ENCODE assay signal across 9 cellular contexts in genomic region chr10:14578060-14578952, GRCh38.
DNase-seq lines count a peak whose midpoint lies in the region; ATAC-seq and TF ChIP-seq lines count a peak whose summit lies in the region.
"Had no signal": no experiment of that assay in that cellular context is flagged by ENCODE, and none has a peak within 500 bp of the region (broad histone marks: within the 10 kb centered on the region; RNA-seq: fewer than 3 reads in every experiment).

No MANE protein-coding gene starts in this region.

- H3K27ac ChIP-seq in HUES6 (ENCODE audit: low read depth, low read length) (peak overlapping the region; percentile 25), spleen (peak overlapping the region in 7 of 8 donors; percentile 53 to 93 (median 78))

- H3K36me3 ChIP-seq in HUES6 (ENCODE audit: control insufficient read depth, insufficient read depth, low read length) (no peaks in the 10 kb centered on the region), adipocyte (ENCODE audit: control insufficient read depth, insufficient read depth, low read length, severe bottlenecking) (no peaks in the 10 kb centered on the region), spleen (peaks cover 0 to 12% (median 0%) of the 10 kb centered on the region in 6 donors)

- ATAC-seq in left cardiac atrium (peak; percentile 60 to 67), GM18505 (IDR thresholded peaks at IDR 0.05; ENCODE audit: unreplicated experiment) (no peak), HG03565 (IDR thresholded peaks at IDR 0.05; ENCODE audit: unreplicated experiment) (no peak)

- no peak overlapping the region for H3K4me3 ChIP-seq in HUES6 (ENCODE audit: low read depth, low read length)
- peak overlapping the region; percentile 30 for H3K4me3 ChIP-seq in adipocyte (ENCODE audit: low read length)
- H3K4me3 ChIP-seq in spleen, result peak overlapping the region in 1 of 8 donors; percentile 3

- H3K9me3 ChIP-seq in HUES6 (ENCODE audit: control insufficient read depth, insufficient read depth, low read depth, low read length) (no peaks in the 10 kb centered on the region; the same call in 1 of the 2 replicates), adipocyte (ENCODE audit: control insufficient read depth, low read length) (no peaks in the 10 kb centered on the region), spleen (no peaks in the 10 kb centered on the region)

- no peak for TF ChIP-seq POLR2A in spleen (IDR thresholded peaks at IDR 0.05)
- TF ChIP-seq POLR2A in GM18505 (IDR thresholded peaks at IDR 0.05; ENCODE audit: borderline replicate concordance, extremely low read depth, insufficient read depth, insufficient read length), result no peak

- 45 to 67% (median 52%) methylated on average over 18 of the region's 18 CpGs for WGBS in spleen, 5 donors

- DNase-seq in adipocyte (ENCODE audit: low read depth), result peak; percentile 51
- peak; percentile 65 for DNase-seq in left cardiac atrium
- no peak for DNase-seq in spleen
- DNase-seq in mucosa of gallbladder (ENCODE audit: low spot score), result no peak
- DNase-seq in NCI-H2029 treated with DMSO at 0.1 percent for 48 hours (lab: John Stamatoyannopoulos, UW), result no peak
- DNase-seq: MV-4-11 had no signal

- peaks cover 23% of the 10 kb centered on the region for H3K4me1 ChIP-seq in HUES6 (ENCODE audit: control insufficient read depth, insufficient read depth, low read length)
- H3K4me1 ChIP-seq in adipocyte (ENCODE audit: control insufficient read depth, insufficient read depth, low read length), result peaks cover 29% of the 10 kb centered on the region
- peaks cover 5 to 100% (median 58%) of the 10 kb centered on the region in 6 donors for H3K4me1 ChIP-seq in spleen

- H3K27me3 ChIP-seq in HUES6 (ENCODE audit: control insufficient read depth, insufficient read depth, low read length) (no peaks in the 10 kb centered on the region), adipocyte (replicated peaks; ENCODE audit: control insufficient read depth, insufficient read depth, low read length) (no peaks in the 10 kb centered on the region), spleen (replicated peaks in 1 of 7) (no peaks in the 10 kb centered on the region)

- TF ChIP-seq CTCF in spleen (IDR thresholded peaks at IDR 0.05 in 8 of 11, conservative IDR thresholded peaks at IDR 0.05 in 3 of 11), result no peak

- H3K9ac ChIP-seq in HUES6 (ENCODE audit: low read length) (no peak overlapping the region), adipocyte (ENCODE audit: low read length) (peak overlapping the region; percentile 36)

- intact Hi-C loops in left cardiac atrium (cut with DNase I) (no loop called here), spleen (cut with DNase I; ENCODE audit: low total_unique reads) (no loop called here)

Comparison
In these comparisons a context has a peak if more than half of its experiments do, and no peak if none do; other contexts are left out.
1. DNase-seq: peak in adipocyte (single experiment) and left cardiac atrium (single experiment); none in spleen (single experiment), mucosa of gallbladder (single experiment) and NCI-H2029 treated with DMSO at 0.1 percent for 48 hours (single experiment).
2. ATAC-seq: peak in left cardiac atrium (2 of 2); none in GM18505 (single experiment) and HG03565 (single experiment).